In the genomic region with DNA sequence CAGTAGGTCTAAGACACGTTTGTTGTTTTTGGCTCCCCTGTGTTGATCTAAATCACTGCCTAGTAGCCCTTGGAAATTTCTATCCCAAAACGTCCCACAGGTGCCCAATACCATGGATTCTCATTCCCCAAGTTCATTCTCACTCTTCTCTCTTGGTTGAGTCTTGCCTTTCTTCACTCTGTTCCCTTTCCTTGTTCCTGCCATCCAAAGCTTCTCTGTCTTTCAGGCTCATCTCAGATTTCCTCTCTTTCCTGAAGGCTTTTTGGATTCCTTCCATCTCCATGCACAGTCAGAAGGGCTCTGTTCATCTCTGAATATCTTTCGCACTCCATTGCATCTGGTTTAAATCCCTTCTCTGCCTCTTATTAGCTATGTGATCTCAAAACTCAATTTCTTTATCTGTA, we compare ENCODE assay signal across 17 cellular contexts.
"Had no signal": no experiment of that assay in that cellular context is flagged by ENCODE, and none has a peak within 500 bp of the region (broad histone marks: within the 10 kb centered on the region; RNA-seq: fewer than 3 reads in every experiment).

No MANE protein-coding gene starts in this region.

- DNase-seq: activated CD4-positive, alpha-beta T cell treated with anti-CD3 and anti-CD28 coated beads, Interleukin-2, amount 50 U/mL, for 4 hours; activated CD4-positive, CD25-positive, alpha-beta regulatory T cell treated with anti-CD3 and anti-CD28 coated beads, Interleukin-2, amount 50 U/mL, for 72 hours; activated effector memory CD4-positive, alpha-beta T cell treated with anti-CD3 and anti-CD28 coated beads, Interleukin-2, amount 50 U/mL, for 16 hours; activated T-cell treated with anti-CD3 and anti-CD28 coated beads, Interleukin-2, amount 50 U/mL, for 4 hours; colonic mucosa; effector CD4-positive, alpha-beta T cell; glutamatergic neuron; mammary epithelial cell; occipital lobe; right lobe of liver; spleen; stimulated activated CD4-positive, alpha-beta T cell treated with anti-CD3 and anti-CD28 coated beads, Interleukin-1b, Interleukin-23, amount 100 ng/mL, for 48 hours had no signal

- ATAC-seq: activated T-cell treated with anti-CD3 and anti-CD28 coated beads, Interleukin-2, amount 50 U/mL, for 4 hours; left lobe of liver; natural killer cell treated with Interleukin-12 subunit alpha and Interleukin-12 subunit beta and Interleukin-15 and Interleukin-18, amount 100 ng/mL, for 72 hours; right lobe of liver; stimulated activated memory B cell treated with anti-CD40 and anti-IgM and Interleukin-4, amounts not matched to agents 10 μg/mL and 1 μg/mL and 100 μg/mL, for 72 hours had no signal

- H3K36me3 ChIP-seq: colonic mucosa, prostate gland, right lobe of liver, spleen, tibial nerve had no signal

- H3K9me3 ChIP-seq: colonic mucosa, prostate gland, spleen, tibial nerve had no signal

- H3K4me3 ChIP-seq: colonic mucosa, prostate gland, right lobe of liver, spleen, tibial nerve had no signal

- H3K27me3 ChIP-seq: colonic mucosa, right lobe of liver, spleen, tibial nerve had no signal

- H3K27ac ChIP-seq: colonic mucosa, prostate gland, right lobe of liver, spleen, tibial nerve had no signal

- H3K4me1 ChIP-seq: colonic mucosa, prostate gland, spleen, tibial nerve had no signal
